8 cellular contexts compared by ENCODE assay signal in the genomic region with DNA sequence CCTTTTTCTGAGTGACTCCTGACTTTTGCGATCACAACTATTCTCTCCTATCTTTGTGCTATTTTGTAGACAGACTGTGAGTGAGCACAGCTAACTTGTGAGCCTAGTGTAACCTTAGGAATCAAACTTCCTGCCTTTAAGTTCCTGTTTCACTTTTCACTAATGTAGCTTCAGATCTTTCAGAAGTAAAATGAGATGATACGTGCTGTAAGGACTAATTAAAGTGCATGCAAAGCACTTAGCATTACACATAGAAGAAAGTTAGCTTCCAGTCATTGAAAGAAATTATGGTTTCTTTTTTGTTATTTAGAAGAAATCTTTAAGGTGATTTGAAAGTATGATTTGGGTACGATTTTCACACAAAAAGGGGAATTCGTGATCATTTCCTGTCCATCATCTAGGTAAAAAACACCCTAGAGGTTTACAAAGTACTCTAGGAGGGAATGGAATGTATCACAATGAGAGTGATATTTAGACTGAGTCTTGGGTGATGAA.
DNase-seq lines count a peak whose midpoint lies in the region; ATAC-seq lines count a peak whose summit lies in the region.

No MANE protein-coding gene starts in this region.

- ATAC-seq in GM18502 (IDR thresholded peaks at IDR 0.05; ENCODE audit: poor library complexity, unreplicated experiment) (peak; percentile 80), GM21576 (IDR thresholded peaks at IDR 0.05; ENCODE audit: unreplicated experiment) (peak; percentile 69)

- peak overlapping the region; percentile 71 for H3K9ac ChIP-seq in Karpas-422 (ENCODE audit: low read length)

- H4K20me1 ChIP-seq in Karpas-422 (ENCODE audit: insufficient read depth, low read depth, low read length) = no peaks in the 10 kb centered on the region

- no peaks in the 10 kb centered on the region for H3K9me3 ChIP-seq in Karpas-422 (ENCODE audit: low read length)

- peaks cover 81% of the 10 kb centered on the region for H3K4me1 ChIP-seq in Karpas-422 (ENCODE audit: low read length)

- no peaks in the 10 kb centered on the region for H3K27me3 ChIP-seq in Karpas-422 (ENCODE audit: low read length)

- DNase-seq in Karpas-422 (peak; percentile 90), globus pallidus (ENCODE audit: low spot score) (peak; percentile 26), DMS 273 (lab: John Stamatoyannopoulos, UW; ENCODE audit: unreplicated experiment) (no peak), ecto neural progenitor cell (ENCODE audit: low spot score) (no peak), HuH-7.5 (ENCODE audit: low spot score) (no peak), cortex of kidney (lab: John Stamatoyannopoulos, UW) (no peak)

- H2AFZ ChIP-seq in Karpas-422 (ENCODE audit: low read length) = no peak overlapping the region

- peak overlapping the region; percentile 96 for H3K27ac ChIP-seq in Karpas-422 (ENCODE audit: low read length)

- peak overlapping the region; percentile 78 for H3K4me2 ChIP-seq in Karpas-422 (ENCODE audit: low read depth, low read length, poor library complexity, severe bottlenecking)

- H3K79me2 ChIP-seq in Karpas-422 (ENCODE audit: low read length) = no peaks in the 10 kb centered on the region

- no peaks in the 10 kb centered on the region for H3K9me2 ChIP-seq in Karpas-422 (replicated peaks; ENCODE audit: insufficient read depth, low read length)

- H3K36me3 ChIP-seq in Karpas-422 (ENCODE audit: insufficient read depth, low read length) = no peaks in the 10 kb centered on the region

- peak overlapping the region; percentile 57 for H3K4me3 ChIP-seq in Karpas-422 (ENCODE audit: low read length)

Comparison
In these comparisons a context has a peak if more than half of its experiments do, and no peak if none do; other contexts are left out.
1. DNase-seq: peak in Karpas-422 (single experiment) and globus pallidus (single experiment); none in DMS 273 (single experiment), ecto neural progenitor cell (single experiment), HuH-7.5 (single experiment) and cortex of kidney (single experiment).